ENCODE assay signal across 15 cellular contexts in the genomic region with DNA sequence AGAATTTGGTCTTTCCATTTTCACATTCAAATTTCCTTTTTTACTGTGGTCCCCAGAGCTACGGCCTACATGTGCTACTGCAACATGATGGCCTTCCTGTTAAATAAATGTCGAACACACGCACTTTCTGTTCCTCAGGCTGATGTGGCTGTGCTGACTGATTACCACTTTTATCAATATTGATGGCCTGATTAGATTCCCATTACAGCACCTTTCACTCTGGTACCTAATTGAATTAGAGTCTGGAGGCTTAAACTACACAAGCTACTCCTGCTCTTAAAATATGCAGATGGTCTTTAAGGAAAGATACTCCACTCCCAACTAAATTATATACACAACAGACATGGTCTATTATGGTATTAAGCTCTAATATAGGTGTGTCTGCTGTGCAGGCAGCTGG.
DNase-seq lines count a peak whose midpoint lies in the region; ATAC-seq and TF ChIP-seq lines count a peak whose summit lies in the region.
"Had no signal": no experiment of that assay in that cellular context is flagged by ENCODE, and none has a peak within 500 bp of the region (broad histone marks: within the 10 kb centered on the region; RNA-seq: fewer than 3 reads in every experiment).

No MANE protein-coding gene starts in this region.

- no peak overlapping the region for H3K4me3 Mint-ChIP-seq in glutamatergic neuron (ENCODE audit: unreplicated experiment)
- H3K4me3 Mint-ChIP-seq: B cell; CD4-positive, alpha-beta T cell; CD8-positive, alpha-beta T cell had no signal

- TF ChIP-seq CTCF in glutamatergic neuron (IDR thresholded peaks at IDR 0.05; ENCODE audit: partially characterized antibody, unreplicated experiment), result no peak

- H3K4me1 Mint-ChIP-seq in glutamatergic neuron (ENCODE audit: low read depth, unreplicated experiment), result no peaks in the 10 kb centered on the region
- H3K4me1 Mint-ChIP-seq: B cell had no signal

- peak; percentile 83 for DNase-seq in NCI-H82 (lab: John Stamatoyannopoulos, UW)
- DNase-seq in NCI-H82 treated with DMSO at 0.1 percent for 48 hours (lab: John Stamatoyannopoulos, UW; ENCODE audit: unreplicated experiment), result peak; percentile 51
- DNase-seq in glutamatergic neuron, result no peak
- no peak for DNase-seq in NCI-H774 (lab: John Stamatoyannopoulos, UW)
- DNase-seq: 8988T; AML-193; Caco-2; Calu3; CD4-positive, alpha-beta T cell; CD8-positive, alpha-beta T cell; DMS79 treated with DMSO at 0.1 percent for 48 hours; GF-D8 had no signal

- no peaks in the 10 kb centered on the region for H3K36me3 Mint-ChIP-seq in glutamatergic neuron (ENCODE audit: unreplicated experiment)
- H3K36me3 Mint-ChIP-seq: CD8-positive, alpha-beta T cell had no signal

- no peaks in the 10 kb centered on the region for H3K27me3 Mint-ChIP-seq in glutamatergic neuron (ENCODE audit: unreplicated experiment)
- H3K27me3 Mint-ChIP-seq: B cell; CD4-positive, alpha-beta T cell had no signal

- no peaks in the 10 kb centered on the region for H3K9me3 Mint-ChIP-seq in glutamatergic neuron (ENCODE audit: unreplicated experiment)

- ATAC-seq in GM21619 (IDR thresholded peaks at IDR 0.05; ENCODE audit: unreplicated experiment), result no peak
- ATAC-seq: A549; CD8-positive, alpha-beta T cell had no signal

- peak overlapping the region; percentile 9 for H3K27ac Mint-ChIP-seq in glutamatergic neuron (ENCODE audit: unreplicated experiment)
- H3K27ac Mint-ChIP-seq: B cell; CD4-positive, alpha-beta T cell; CD8-positive, alpha-beta T cell had no signal

Comparison
In these comparisons a context has a peak if more than half of its experiments do, and no peak if none do; other contexts are left out.
1. DNase-seq: peak in NCI-H82 (single experiment) and NCI-H82 treated with DMSO at 0.1 percent for 48 hours (single experiment); none in glutamatergic neuron (single experiment) and NCI-H774 (single experiment).